11 cellular contexts compared by ENCODE assay signal in the genomic region with DNA sequence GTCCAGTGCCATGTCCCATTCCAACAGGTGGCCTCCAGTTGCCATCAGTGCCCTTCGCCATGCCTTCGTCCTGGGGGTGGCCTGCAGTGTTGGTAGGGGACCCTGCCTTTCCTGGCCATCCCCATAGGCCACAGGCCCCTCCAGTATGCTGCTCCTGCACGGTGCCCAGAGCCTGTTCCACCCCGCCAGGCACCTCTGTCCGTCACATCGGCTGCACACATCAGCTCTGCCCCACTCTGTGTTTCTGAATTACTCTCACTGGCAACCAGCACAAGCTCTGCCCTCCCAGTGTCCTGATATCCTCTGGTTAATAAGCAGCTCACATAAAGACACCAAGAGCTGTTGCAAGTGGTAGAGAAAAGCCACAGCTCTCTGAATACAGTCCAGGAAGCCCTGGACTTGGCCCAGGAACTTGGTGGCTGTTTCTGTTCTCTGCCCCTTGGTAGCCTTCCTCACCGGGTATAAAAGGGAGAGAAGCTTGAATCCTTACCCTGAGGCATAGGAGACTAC. TPM values are rescaled to one million over a fixed set of nuclear protein-coding genes. Genes with fewer than 3 reads are reported as not detected.
DNase-seq lines count a peak whose midpoint lies in the region; ATAC-seq lines count a peak whose summit lies in the region.
"Had no signal": no experiment of that assay in that cellular context is flagged by ENCODE, and none has a peak within 500 bp of the region (broad histone marks: within the 10 kb centered on the region; RNA-seq: fewer than 3 reads in every experiment).

No MANE protein-coding gene starts in this region.

- no peaks in the 10 kb centered on the region for H3K36me3 Mint-ChIP-seq in stimulated activated effector memory CD8-positive, alpha-beta T cell treated with anti-CD3 and anti-CD28 coated beads, Interleukin-12 subunit alpha, Interleukin-12 subunit beta, amount 100 ng/mL, for 72 hours
- H3K36me3 Mint-ChIP-seq: naive thymus-derived CD8-positive, alpha-beta T cell had no signal

- H3K27ac Mint-ChIP-seq in stimulated activated effector memory CD8-positive, alpha-beta T cell treated with anti-CD3 and anti-CD28 coated beads, Interleukin-12 subunit alpha, Interleukin-12 subunit beta, amount 100 ng/mL, for 72 hours, result peak overlapping the region; percentile 15
- H3K27ac Mint-ChIP-seq: activated naive CD8-positive, alpha-beta T cell treated with anti-CD3 and anti-CD28 coated beads, Interleukin-2, amount 50 U/mL, for 24 hours had no signal

- DNase-seq in caudate nucleus (lab: John Stamatoyannopoulos, UW) (peak in 18 of 61 donors; percentile 5 to 72 (median 22)), left kidney (ENCODE audit: low read depth, low spot score) (peak; percentile 70), SK-N-DZ (ENCODE audit: low spot score) (no peak)
- no peak for DNase-seq in stimulated activated effector memory CD8-positive, alpha-beta T cell treated with anti-CD3 and anti-CD28 coated beads, Interleukin-12 subunit alpha, Interleukin-12 subunit beta, amount 100 ng/mL, for 72 hours (ENCODE audit: low spot score in 2 of 2)
- no peak for DNase-seq in stimulated activated CD4-positive, alpha-beta T cell treated with anti-CD3 and anti-CD28 coated beads, Interleukin-4, amount 100 ng/mL, for 24 hours
- no peak for DNase-seq in activated CD8-positive, alpha-beta memory T cell treated with anti-CD3 and anti-CD28 coated beads, Interleukin-2, amount 50 U/mL, for 4 hours
- DNase-seq: activated naive CD8-positive, alpha-beta T cell treated with anti-CD3 and anti-CD28 coated beads, Interleukin-2, amount 50 U/mL, for 24 hours; naive thymus-derived CD8-positive, alpha-beta T cell; NCI-H524 treated with DMSO at 0.1 percent for 48 hours had no signal

- H3K9me3 Mint-ChIP-seq in stimulated activated effector memory CD8-positive, alpha-beta T cell treated with anti-CD3 and anti-CD28 coated beads, Interleukin-12 subunit alpha, Interleukin-12 subunit beta, amount 100 ng/mL, for 72 hours, result no peaks in the 10 kb centered on the region
- H3K9me3 Mint-ChIP-seq: activated naive CD8-positive, alpha-beta T cell treated with anti-CD3 and anti-CD28 coated beads, Interleukin-2, amount 50 U/mL, for 24 hours; naive thymus-derived CD8-positive, alpha-beta T cell had no signal

- peak overlapping the region; percentile 74 for H3K27ac ChIP-seq in caudate nucleus (ENCODE audit: low read depth, low read length)

- no peak overlapping the region for H3K4me3 Mint-ChIP-seq in stimulated activated effector memory CD8-positive, alpha-beta T cell treated with anti-CD3 and anti-CD28 coated beads, Interleukin-12 subunit alpha, Interleukin-12 subunit beta, amount 100 ng/mL, for 72 hours
- H3K4me3 Mint-ChIP-seq: activated naive CD8-positive, alpha-beta T cell treated with anti-CD3 and anti-CD28 coated beads, Interleukin-2, amount 50 U/mL, for 24 hours; naive thymus-derived CD8-positive, alpha-beta T cell had no signal

- H3K4me1 Mint-ChIP-seq in stimulated activated effector memory CD8-positive, alpha-beta T cell treated with anti-CD3 and anti-CD28 coated beads, Interleukin-12 subunit alpha, Interleukin-12 subunit beta, amount 100 ng/mL, for 72 hours, result no peaks in the 10 kb centered on the region
- H3K4me1 Mint-ChIP-seq: activated naive CD8-positive, alpha-beta T cell treated with anti-CD3 and anti-CD28 coated beads, Interleukin-2, amount 50 U/mL, for 24 hours had no signal

- ATAC-seq in HG03175 (IDR thresholded peaks at IDR 0.05; ENCODE audit: unreplicated experiment), result peak; percentile 61
- peak; percentile 31 for ATAC-seq in stimulated activated effector memory CD8-positive, alpha-beta T cell treated with anti-CD3 and anti-CD28 coated beads, Interleukin-12 subunit alpha, Interleukin-12 subunit beta, amount 100 ng/mL, for 72 hours
- ATAC-seq in GM21381 (IDR thresholded peaks at IDR 0.05; ENCODE audit: unreplicated experiment), result no peak
- ATAC-seq: activated naive CD8-positive, alpha-beta T cell treated with anti-CD3 and anti-CD28 coated beads, Interleukin-2, amount 50 U/mL, for 24 hours; naive thymus-derived CD8-positive, alpha-beta T cell had no signal

RNA-seq across cellular contexts. Expression of a gene that starts 31.3 kb away (rescaled TPM):
- polyA plus RNA-seq in SK-N-DZ (2014; cell fraction: cytosol; rRNA removed), result 89.4 and 103 TPM in 2 replicates
- polyA plus RNA-seq in SK-N-DZ (2014; cell fraction: nucleus; rRNA removed), result 90.0 and 149 TPM in 2 replicates
